In the genomic region with DNA sequence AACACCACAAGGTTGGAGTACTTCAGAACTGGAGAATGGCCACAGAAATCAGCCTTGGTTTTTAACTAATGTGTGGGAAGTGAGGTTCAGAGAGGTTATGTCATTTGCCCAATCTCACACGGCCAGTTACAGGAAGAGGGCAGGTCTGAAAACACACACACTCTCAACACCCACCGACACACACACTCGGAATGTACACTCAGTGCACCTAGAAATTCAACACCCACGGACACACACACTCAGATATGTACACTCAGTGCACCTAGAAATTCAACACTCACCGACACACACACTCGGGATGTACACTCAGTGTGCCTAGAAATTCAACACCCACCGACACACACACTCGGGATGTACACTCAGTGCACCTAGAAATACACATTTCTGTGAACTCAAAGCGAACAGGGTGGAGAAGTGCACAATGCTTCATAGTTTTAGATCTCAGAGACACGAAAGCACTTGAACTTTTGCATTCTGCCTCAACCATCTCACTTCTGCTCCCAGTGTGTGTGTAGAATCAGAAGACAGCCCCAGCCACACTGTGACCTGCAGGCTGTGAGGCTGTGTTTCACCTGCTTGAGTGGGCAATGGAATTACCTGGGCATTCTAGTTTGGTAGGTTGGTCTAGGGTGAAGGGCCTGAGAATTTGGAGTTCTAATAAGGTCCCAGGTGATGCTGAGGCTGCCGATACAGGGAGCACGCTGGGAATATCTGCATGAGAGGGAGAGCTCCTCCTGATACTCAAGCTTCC, we compare ENCODE assay signal across 1 cellular context.
TF ChIP-seq lines count a peak whose summit lies in the region.

No MANE protein-coding gene starts in this region.

TF ChIP-seq in H1, 55 proteins besides CTCF, POLR2A, EP300 and RAD21:
- no peak for TF ChIP-seq CHD7 (IDR thresholded peaks at IDR 0.05; ENCODE audit: insufficient replicate concordance, low read length)
